ENCODE assay signal across 8 cellular contexts in genomic region chr10:31928531-31929259, GRCh38. TPM values are rescaled to one million over a fixed set of nuclear protein-coding genes. Genes with fewer than 3 reads are reported as not detected.
A peak's percentile ranks its signal among the peaks of the same experiment; 100 is the strongest.
DNase-seq lines count a peak whose midpoint lies in the region; ATAC-seq and TF ChIP-seq lines count a peak whose summit lies in the region.

A gene with protein sequence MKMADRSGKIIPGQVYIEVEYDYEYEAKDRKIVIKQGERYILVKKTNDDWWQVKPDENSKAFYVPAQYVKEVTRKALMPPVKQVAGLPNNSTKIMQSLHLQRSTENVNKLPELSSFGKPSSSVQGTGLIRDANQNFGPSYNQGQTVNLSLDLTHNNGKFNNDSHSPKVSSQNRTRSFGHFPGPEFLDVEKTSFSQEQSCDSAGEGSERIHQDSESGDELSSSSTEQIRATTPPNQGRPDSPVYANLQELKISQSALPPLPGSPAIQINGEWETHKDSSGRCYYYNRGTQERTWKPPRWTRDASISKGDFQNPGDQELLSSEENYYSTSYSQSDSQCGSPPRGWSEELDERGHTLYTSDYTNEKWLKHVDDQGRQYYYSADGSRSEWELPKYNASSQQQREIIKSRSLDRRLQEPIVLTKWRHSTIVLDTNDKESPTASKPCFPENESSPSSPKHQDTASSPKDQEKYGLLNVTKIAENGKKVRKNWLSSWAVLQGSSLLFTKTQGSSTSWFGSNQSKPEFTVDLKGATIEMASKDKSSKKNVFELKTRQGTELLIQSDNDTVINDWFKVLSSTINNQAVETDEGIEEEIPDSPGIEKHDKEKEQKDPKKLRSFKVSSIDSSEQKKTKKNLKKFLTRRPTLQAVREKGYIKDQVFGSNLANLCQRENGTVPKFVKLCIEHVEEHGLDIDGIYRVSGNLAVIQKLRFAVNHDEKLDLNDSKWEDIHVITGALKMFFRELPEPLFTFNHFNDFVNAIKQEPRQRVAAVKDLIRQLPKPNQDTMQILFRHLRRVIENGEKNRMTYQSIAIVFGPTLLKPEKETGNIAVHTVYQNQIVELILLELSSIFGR (minus strand): TSS chr10:31928831. CDS start chr10:31908855, 19,976 bp downstream.

- H3K27me3 Mint-ChIP-seq in WTC11 (ENCODE audit: low read depth), result no peaks in the 10 kb centered on the region

- DNase-seq in NCI-H2107 (lab: John Stamatoyannopoulos, UW) (peak; percentile 25), NCI-H2107 treated with DMSO at 0.1 percent for 48 hours (lab: John Stamatoyannopoulos, UW; ENCODE audit: unreplicated experiment) (no peak), NCI-H1694 treated with DMSO at 0.1 percent for 48 hours (lab: John Stamatoyannopoulos, UW) (peak; percentile 18), WTC11 (ENCODE audit: low spot score) (peak; percentile 90), caudate nucleus (lab: John Stamatoyannopoulos, UW) (peak in 60 of 61 donors; percentile 26 to 91 (median 74)), inferior parietal cortex (ENCODE audit: extremely low spot score) (peak; percentile 62), smooth muscle cell of the brain vasculature (ENCODE audit: low read depth, low spot score) (peak; percentile 65)

- H3K4me1 Mint-ChIP-seq in WTC11, result peaks cover 38% of the 10 kb centered on the region

- ATAC-seq in HG02852 (IDR thresholded peaks at IDR 0.05; ENCODE audit: unreplicated experiment) (peak; percentile 75), WTC11 (peak; percentile 80)

- peak within 1 kb of the TSS; percentile 83 for H3K27ac ChIP-seq in caudate nucleus (ENCODE audit: low read depth, low read length)

- CTCF ChIA-PET in WTC11 (lab: Charles Lee), result interaction anchor here (0.9 to 1.7 kb wide), 2 partner anchors 67 to 76 kb away, joined by 4 to 7 read pairs; no protein-coding TSS in a partner anchor

- H3K9me3 Mint-ChIP-seq in WTC11, result peaks cover 6% of the 10 kb centered on the region

- H3K4me3 Mint-ChIP-seq in WTC11, result peak within 1 kb of the TSS; percentile 92

- peak within 1 kb of the TSS; percentile 91 for H3K27ac Mint-ChIP-seq in WTC11

- POLR2A ChIA-PET in WTC11 (lab: Charles Lee), result interaction anchor here (1.5 kb wide), 1 partner anchor 169 kb away, joined by 4 read pairs; no protein-coding TSS in a partner anchor

- H3K36me3 Mint-ChIP-seq in WTC11, result peaks cover 6% of the 10 kb centered on the region

- no peak for TF ChIP-seq CTCF in WTC11 (IDR thresholded peaks at IDR 0.05)

TF ChIP-seq in WTC11, 78 proteins besides CTCF, POLR2A, EP300 and RAD21 (continues in another document):
- TF ChIP-seq ARID4B (CRISPR knock-in tag; IDR thresholded peaks at IDR 0.05; ENCODE audit: borderline replicate concordance) (peak; percentile 21; the same call in 1 of the 2 replicates), KAT7 (CRISPR knock-in tag; IDR thresholded peaks at IDR 0.05; ENCODE audit: borderline replicate concordance) (no peak), TEAD1 (CRISPR knock-in tag; IDR thresholded peaks at IDR 0.05) (peak; percentile 42; the same call in 1 of the 2 replicates), IRF1 (CRISPR knock-in tag; IDR thresholded peaks at IDR 0.05) (0 out of 2 replicates have a peak, but pooled peaks have one; percentile 64), STAT6 (CRISPR knock-in tag; conservative IDR thresholded peaks at IDR 0.05; ENCODE audit: low read depth) (no peak)
- TF ChIP-seq, protein P1, sequence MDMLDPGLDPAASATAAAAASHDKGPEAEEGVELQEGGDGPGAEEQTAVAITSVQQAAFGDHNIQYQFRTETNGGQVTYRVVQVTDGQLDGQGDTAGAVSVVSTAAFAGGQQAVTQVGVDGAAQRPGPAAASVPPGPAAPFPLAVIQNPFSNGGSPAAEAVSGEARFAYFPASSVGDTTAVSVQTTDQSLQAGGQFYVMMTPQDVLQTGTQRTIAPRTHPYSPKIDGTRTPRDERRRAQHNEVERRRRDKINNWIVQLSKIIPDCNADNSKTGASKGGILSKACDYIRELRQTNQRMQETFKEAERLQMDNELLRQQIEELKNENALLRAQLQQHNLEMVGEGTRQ (CRISPR knock-in tag; IDR thresholded peaks at IDR 0.05), result peak; percentile 98
- TF ChIP-seq, protein P2, sequence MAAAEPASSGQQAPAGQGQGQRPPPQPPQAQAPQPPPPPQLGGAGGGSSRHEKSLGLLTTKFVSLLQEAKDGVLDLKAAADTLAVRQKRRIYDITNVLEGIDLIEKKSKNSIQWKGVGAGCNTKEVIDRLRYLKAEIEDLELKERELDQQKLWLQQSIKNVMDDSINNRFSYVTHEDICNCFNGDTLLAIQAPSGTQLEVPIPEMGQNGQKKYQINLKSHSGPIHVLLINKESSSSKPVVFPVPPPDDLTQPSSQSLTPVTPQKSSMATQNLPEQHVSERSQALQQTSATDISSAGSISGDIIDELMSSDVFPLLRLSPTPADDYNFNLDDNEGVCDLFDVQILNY (CRISPR knock-in tag; IDR thresholded peaks at IDR 0.05), result peak; percentile 61; the same call in 1 of the 2 replicates

RNA-seq across cellular contexts. Expression of the gene that starts here (rescaled TPM):
- total RNA-seq in WTC11 (2021), result 34.1 to 39.5 TPM (median 36.9 TPM) in 3 replicates
